In genomic region chr5:71426686-71427474, GRCh38 we compare ENCODE assay signal across 6 cellular contexts. TPM values are rescaled to one million over a fixed set of nuclear protein-coding genes. Genes with fewer than 3 reads are reported as not detected.
DNase-seq lines count a peak whose midpoint lies in the region; ATAC-seq, FAIRE-seq and TF ChIP-seq lines count a peak whose summit lies in the region.
"Not testable (repeated sequence)": the region's sequence is repeated elsewhere in the genome, so short reads cannot be mapped to it uniquely, and the experiment has no call there.

No MANE protein-coding gene starts in this region.

- not testable (repeated sequence) for TF ChIP-seq RAD21 in K562 (CRISPR knock-in tag; conservative IDR thresholded peaks at IDR 0.05 in 1 of 2, IDR thresholded peaks at IDR 0.05 in 1 of 2)

- not testable (repeated sequence) for BruUV-seq in K562 (replicated peaks; lab: Mats Ljungman, UMichigan)

- H3K4me3 ChIP-seq in OCI-LY3 (ENCODE audit: low read length); RWPE2 (ENCODE audit: severe bottlenecking); K562: not testable (repeated sequence)

- POLR2A ChIA-PET in K562 (lab: Yijun Ruan, JAX): not testable (repeated sequence)

- peak overlapping the region; percentile 44 for H3K4me2 ChIP-seq in OCI-LY3 (ENCODE audit: low read length)
- not testable (repeated sequence) for H3K4me2 ChIP-seq in K562 (ENCODE audit: insufficient read depth, low read length)

- H3K9ac ChIP-seq in OCI-LY3 (ENCODE audit: low read length); K562 (ENCODE audit: insufficient read depth in 1 of 2, low read depth in 2 of 2, low read length in 2 of 2): not testable (repeated sequence)

- ATAC-seq in RWPE2 (ENCODE audit: low read depth) (peak; percentile 49; the same call in 1 of the 3 replicates), K562 (peak; percentile 65; the same call in 2 of the 3 replicates)

- CTCF ChIA-PET in K562 (lab: Yijun Ruan, JAX; ENCODE audit: low intra/inter-chr PET ratio): not testable (repeated sequence)

- no CpG with 5 or more reads among the region's 2 CpGs for WGBS in K562 (ENCODE audit: insufficient coverage, low coverage, missing lambda C conversion rate)

- peaks cover 22% of the 10 kb centered on the region for H3K4me1 ChIP-seq in OCI-LY3 (ENCODE audit: low read length)
- H3K4me1 ChIP-seq in RWPE2 (ENCODE audit: insufficient read depth, poor library complexity, severe bottlenecking); K562 (replicated peaks in 1 of 2; ENCODE audit: control insufficient read depth in 2 of 2, insufficient read depth in 2 of 2, low read length in 2 of 2): not testable (repeated sequence)

- H3K36me3 ChIP-seq in OCI-LY3 (replicated peaks; ENCODE audit: low read depth, low read length); RWPE2 (ENCODE audit: low read depth); K562 (ENCODE audit: control insufficient read depth, insufficient read depth, low read length): not testable (repeated sequence)

- TF ChIP-seq POLR2A in K562 (conservative IDR thresholded peaks at IDR 0.05): not testable (repeated sequence)

- H3K9me1 ChIP-seq in K562 (ENCODE audit: control insufficient read depth, insufficient read depth, low read length): not testable (repeated sequence)

- not testable (repeated sequence) for H4K20me1 ChIP-seq in OCI-LY3 (ENCODE audit: insufficient read depth, low read length); K562 (replicated peaks; ENCODE audit: control insufficient read depth, insufficient read depth, low read length)

- H2AFZ ChIP-seq in OCI-LY3 (ENCODE audit: low read depth, low read length): not testable (repeated sequence)
- H2AFZ ChIP-seq in K562 (ENCODE audit: low read depth, low read length): 0 out of 2 replicates have a peak overlapping the region, but pooled peaks have one; percentile 24

- FAIRE-seq in K562 (lab: Jason Lieb, UNC): not testable (repeated sequence)
- peak; percentile 43 for FAIRE-seq in islet of Langerhans (lab: Jason Lieb, UNC)

- not testable (repeated sequence) for TF ChIP-seq EP300 in K562 (IDR thresholded peaks at IDR 0.05; ENCODE audit: low read length)

- DNase-seq in COR-L47 (lab: John Stamatoyannopoulos, UW) (peak; percentile 25), NCI-H69 (lab: John Stamatoyannopoulos, UW) (peak; percentile 72)
- DNase-seq in RWPE2 (ENCODE audit: low spot score); K562 (ENCODE audit: extremely low read depth in 1 of 4, low spot score in 3 of 4): not testable (repeated sequence)

- H3K27ac ChIP-seq in OCI-LY3 (ENCODE audit: low read length): peak overlapping the region; percentile 37
- H3K27ac ChIP-seq in RWPE2 (ENCODE audit: poor library complexity, severe bottlenecking); K562 (ENCODE audit: extremely low read depth, low read depth, low read length): not testable (repeated sequence)

- H3K27me3 ChIP-seq in OCI-LY3 (ENCODE audit: low read depth, low read length); RWPE2 (ENCODE audit: insufficient read depth, poor library complexity, severe bottlenecking); K562 (ENCODE audit: control insufficient read depth in 2 of 2, insufficient read depth in 2 of 2, low read length in 2 of 2): not testable (repeated sequence)

- H3K79me2 ChIP-seq in OCI-LY3 (ENCODE audit: low read length); K562 (ENCODE audit: control insufficient read depth, insufficient read depth, low read length): not testable (repeated sequence)

- TF ChIP-seq CTCF in OCI-LY3 (IDR thresholded peaks at IDR 0.05; ENCODE audit: low read depth, low read length); RWPE2 (IDR thresholded peaks at IDR 0.05; ENCODE audit: poor library complexity, severe bottlenecking); K562 (IDR thresholded peaks at IDR 0.05 in 2 of 3, conservative IDR thresholded peaks at IDR 0.05 in 1 of 3; ENCODE audit: insufficient read depth in 2 of 3, low read depth in 1 of 3, low read length in 3 of 3): not testable (repeated sequence)

- in situ Hi-C loops in K562 (cut with MboI): not testable (repeated sequence)

- intact Hi-C loops in K562 (cut with micrococcal nuclease): not testable (repeated sequence)

- H3K9me3 ChIP-seq in OCI-LY3 (ENCODE audit: insufficient read depth, low read length); RWPE2 (ENCODE audit: severe bottlenecking); K562 (replicated peaks; ENCODE audit: control insufficient read depth, insufficient read depth, low read depth, low read length): not testable (repeated sequence)

TF ChIP-seq in K562, 482 proteins besides CTCF, POLR2A, EP300 and RAD21:
- peak; percentile 34; the same call in 1 of the 2 replicates for TF ChIP-seq MAFK (IDR thresholded peaks at IDR 0.05; ENCODE audit: low read length)
- TF ChIP-seq MAFF (IDR thresholded peaks at IDR 0.05; ENCODE audit: low read length): peak; percentile 24; the same call in 1 of the 2 replicates
- 0 out of 2 replicates have a peak, but pooled peaks have one; percentile 41 for TF ChIP-seq MAFG (tag; conservative IDR thresholded peaks at IDR 0.05)
- TF ChIP-seq ZNF316 (IDR thresholded peaks at IDR 0.05): peak; percentile 49
- TF ChIP-seq NFE2 (IDR thresholded peaks at IDR 0.05; ENCODE audit: low read depth): 0 out of 2 replicates have a peak, but pooled peaks have one; percentile 16
- TF ChIP-seq C11orf30 (IDR thresholded peaks at IDR 0.05; ENCODE audit: low read depth): peak; percentile 67
- TF ChIP-seq NFIC (IDR thresholded peaks at IDR 0.05): peak; percentile 74

RNA-seq across cellular contexts. Expression of gene BDP1, which starts 28.6 kb away (rescaled TPM):
- 20.0 and 81.8 TPM in 2 replicates for total RNA-seq in K562 (2011; cell fraction: chromatin; rRNA removed; ENCODE audit: low replicate concordance)
- 11.8 and 12.4 TPM in 2 replicates for total RNA-seq in K562 (2011; cell fraction: nucleolus; rRNA removed)
- 25.7 and 37.8 TPM in 2 replicates for total RNA-seq in K562 (2011; cell fraction: nucleoplasm; rRNA removed)
- 21.1 and 23.9 TPM in 2 replicates for total RNA-seq in K562 (2014; rRNA removed)
- 39.1 and 45.4 TPM in 2 replicates for total RNA-seq in K562 (2014; rRNA removed; fragmentation: Illumina TruSeq; extraction: Trizol)
- total RNA-seq in K562 (2015; rRNA removed; fragmentation: Illumina TruSeq; extraction: Trizol): 42.0 and 47.3 TPM in 2 replicates
- 23.7 and 24.0 TPM in 2 replicates for total RNA-seq in K562 (2021)
- polyA plus RNA-seq in K562 (2011; rRNA removed): 16.7 and 22.7 TPM in 2 replicates
- 4.7 and 7.3 TPM in 2 replicates for polyA plus RNA-seq in K562 (2011; cell fraction: cytosol; rRNA removed)
- 15.5 and 18.2 TPM in 2 replicates for polyA plus RNA-seq in K562 (2011; cell fraction: nucleus; rRNA removed)
- polyA plus RNA-seq in K562 (2012): 10.3 and 13.3 TPM in 2 replicates
- polyA plus RNA-seq in K562 (2014; fragmentation: Illumina TruSeq; extraction: Trizol): 19.9 and 25.8 TPM in 2 replicates
- 1 to 10 TPM; 6.9 to 7.9 TPM for polyA plus RNA-seq in K562 (2014; fragmentation: Nextera tagmentation; extraction: Ambion mirVana)
- polyA plus RNA-seq in K562 (2014; rRNA removed): 16.8 and 17.2 TPM in 2 replicates
- polyA minus RNA-seq in K562 (2011; rRNA and poly(A)+ RNA removed): 34.7 and 37.3 TPM in 2 replicates
- 10.6 and 15.2 TPM in 2 replicates for polyA minus RNA-seq in K562 (2011; cell fraction: cytosol; rRNA and poly(A)+ RNA removed)
- 16.3 and 26.9 TPM in 2 replicates for polyA minus RNA-seq in K562 (2011; cell fraction: nucleus; rRNA and poly(A)+ RNA removed)
